ENCODE assay signal across 27 cellular contexts in genomic region chr19:1002600-1002999, GRCh38. TPM values are rescaled to one million over a fixed set of nuclear protein-coding genes. Genes with fewer than 3 reads are reported as not detected.
"Had no signal": no experiment of that assay in that cellular context is flagged by ENCODE, and none has a peak within 500 bp of the region (broad histone marks: within the 10 kb centered on the region; RNA-seq: fewer than 3 reads in every experiment).

No MANE protein-coding gene starts in this region.

- FAIRE-seq: K562, TTC549 had no signal

- H3K9me3 Mint-ChIP-seq: activated B cell treated with CpG ODN at 0.5 μM for 24 hours; activated CD4-positive, alpha-beta memory T cell treated with anti-CD3 and anti-CD28 coated beads, Interleukin-2, amount 10 ng/mL, durations not matched to agents 7 days and 5 days; activated CD4-positive, alpha-beta T cell treated with anti-CD3 and anti-CD28 coated beads, Interleukin-2, amount 10 ng/mL, durations not matched to agents 24 days and 14 days; activated naive CD4-positive, alpha-beta T cell treated with anti-CD3 and anti-CD28 coated beads, Interleukin-2, amount 10 ng/mL, durations not matched to agents 7 days and 5 days had no signal

- H3K4me3 ChIP-seq: ascending aorta, K562, Peyer's patch, SJSA1 had no signal

- H3K36me3 Mint-ChIP-seq: brain had no signal

- H3K27me3 ChIP-seq: ascending aorta had no signal

- H3K36me3 ChIP-seq: ascending aorta, Peyer's patch, SJSA1 had no signal

- DNase-seq: activated B cell treated with CpG ODN at 0.5 μM for 24 hours; activated CD4-positive, alpha-beta memory T cell treated with anti-CD3 and anti-CD28 coated beads, Interleukin-2, amount 10 ng/mL, durations not matched to agents 7 days and 5 days; activated CD4-positive, alpha-beta T cell treated with anti-CD3 and anti-CD28 coated beads for 1 hour; activated CD4-positive, alpha-beta T cell treated with anti-CD3 and anti-CD28 coated beads, Interleukin-2, amount 10 ng/mL, durations not matched to agents 24 days and 14 days; activated gamma-delta T cell; activated naive CD4-positive, alpha-beta T cell treated with anti-CD3 and anti-CD28 coated beads, Interleukin-2, amount 10 ng/mL, durations not matched to agents 7 days and 5 days; amniotic stem cell; Karpas-422; MM.1S; NCI-H1105 treated with DMSO at 0.1 percent for 48 hours; NCI-H1436 treated with DMSO at 0.1 percent for 48 hours; NCI-H187; NCI-H2081; NCI-H510A treated with DMSO at 0.1 percent for 48 hours; NCI-H69; NK-92 treated with Interleukin-12 subunit alpha and Interleukin-12 subunit beta, amount 100 ng/mL, for 24 hours; Peyer's patch; Right ventricle myocardium superior; T-helper 2 cell; T1000 had no signal

- H3K9me3 ChIP-seq: ascending aorta, Peyer's patch, SJSA1 had no signal

- H3K4me3 Mint-ChIP-seq: activated B cell treated with CpG ODN at 0.5 μM for 24 hours; activated CD4-positive, alpha-beta memory T cell treated with anti-CD3 and anti-CD28 coated beads, Interleukin-2, amount 10 ng/mL, durations not matched to agents 7 days and 5 days; activated CD4-positive, alpha-beta T cell treated with anti-CD3 and anti-CD28 coated beads, Interleukin-2, amount 10 ng/mL, durations not matched to agents 24 days and 14 days; activated naive CD4-positive, alpha-beta T cell treated with anti-CD3 and anti-CD28 coated beads, Interleukin-2, amount 10 ng/mL, durations not matched to agents 7 days and 5 days had no signal

- H3K27ac Mint-ChIP-seq: activated B cell treated with CpG ODN at 0.5 μM for 24 hours; activated CD4-positive, alpha-beta memory T cell treated with anti-CD3 and anti-CD28 coated beads, Interleukin-2, amount 10 ng/mL, durations not matched to agents 7 days and 5 days; activated CD4-positive, alpha-beta T cell treated with anti-CD3 and anti-CD28 coated beads, Interleukin-2, amount 10 ng/mL, durations not matched to agents 24 days and 14 days; activated naive CD4-positive, alpha-beta T cell treated with anti-CD3 and anti-CD28 coated beads, Interleukin-2, amount 10 ng/mL, durations not matched to agents 7 days and 5 days; brain had no signal

- H3K27ac ChIP-seq: ascending aorta, Peyer's patch, RWPE1, SJSA1 had no signal

RNA-seq across cellular contexts. Expression of gene GRIN3B, which starts 2.4 kb away (rescaled TPM):
- total RNA-seq: activated CD8-positive, alpha-beta memory T cell treated with anti-CD3 and anti-CD28 coated beads for 36 hours; ascending aorta; Peyer's patch; Right ventricle myocardium superior; SJSA1 had no signal

RNA-seq across cellular contexts. Expression of gene RNU6-2, which starts 18.7 kb away (rescaled TPM):
- total RNA-seq: activated B cell treated with CpG ODN at 0.5 μM for 24 hours; activated CD4-positive, alpha-beta memory T cell treated with anti-CD3 and anti-CD28 coated beads, Interleukin-2, amount 10 ng/mL, durations not matched to agents 7 days and 5 days; activated CD4-positive, alpha-beta T cell treated with anti-CD3 and anti-CD28 coated beads, Interleukin-2, amount 10 ng/mL, durations not matched to agents 24 days and 14 days; activated CD8-positive, alpha-beta memory T cell treated with anti-CD3 and anti-CD28 coated beads for 36 hours; ascending aorta; K562; Peyer's patch; Right ventricle myocardium superior; SJSA1 had no signal
